8 cellular contexts compared by ENCODE assay signal in genomic region chr16:68085259-68086071, GRCh38. TPM values are rescaled to one million over a fixed set of nuclear protein-coding genes. Genes with fewer than 3 reads are reported as not detected.
DNase-seq lines count a peak whose midpoint lies in the region; ATAC-seq and TF ChIP-seq lines count a peak whose summit lies in the region.

Gene NFATC3 (plus strand): TSS chr16:68085370. CDS start chr16:68085682, 312 bp downstream.

- peaks cover 23% of the 10 kb centered on the region; the same call in 1 of the 2 replicates for H4K20me1 ChIP-seq in SU-DHL-6 (ENCODE audit: low read depth, low read length)

- H3K4me2 ChIP-seq in SU-DHL-6 (ENCODE audit: low read depth, low read length, poor library complexity, severe bottlenecking): peak within 1 kb of the TSS; percentile 96

- peak within 1 kb of the TSS; percentile 94 for H3K9ac ChIP-seq in SU-DHL-6 (ENCODE audit: low read length)

- no peaks in the 10 kb centered on the region for H3K27me3 ChIP-seq in SU-DHL-6 (ENCODE audit: low read length)
- no peaks in the 10 kb centered on the region for H3K27me3 ChIP-seq in tibial nerve

- peak within 1 kb of the TSS; percentile 99 for H2AFZ ChIP-seq in SU-DHL-6 (ENCODE audit: low read depth, low read length, severe bottlenecking)

- H3K4me3 ChIP-seq in SU-DHL-6 (ENCODE audit: insufficient read depth, low read length, poor library complexity, severe bottlenecking) (peak within 1 kb of the TSS; percentile 83), tibial nerve (peak within 1 kb of the TSS; percentile 76 to 97 (median 92))

- intact Hi-C loops in Right ventricle myocardium superior (cut with DNase I): loop anchor here (5.0 kb wide), 1 partner anchor 142 kb away; no protein-coding TSS in a partner anchor

- peaks cover 28% of the 10 kb centered on the region for H3F3A ChIP-seq in SU-DHL-6 (ENCODE audit: insufficient read depth)

- TF ChIP-seq EP300 in tibial nerve (IDR thresholded peaks at IDR 0.05): no peak

- TF ChIP-seq CTCF in SU-DHL-6 (IDR thresholded peaks at IDR 0.05; ENCODE audit: insufficient read depth, low read length, poor library complexity, severe bottlenecking): no peak
- peak in 1 of 5 experiments; percentile 30 for TF ChIP-seq CTCF in tibial nerve (IDR thresholded peaks at IDR 0.05)

- peak; percentile 46 to 66 for TF ChIP-seq POLR2A in tibial nerve (IDR thresholded peaks at IDR 0.05)

- peak within 1 kb of the TSS; percentile 93 for H3K27ac ChIP-seq in SU-DHL-6 (ENCODE audit: low read depth, low read length)
- peak within 1 kb of the TSS; percentile 98 to 100 (median 99) for H3K27ac ChIP-seq in tibial nerve

- H3K9me3 ChIP-seq in SU-DHL-6 (ENCODE audit: insufficient read depth, low read length): no peaks in the 10 kb centered on the region
- no peaks in the 10 kb centered on the region for H3K9me3 ChIP-seq in tibial nerve

- DNase-seq in GM04503 (ENCODE audit: low read depth) (peak; percentile 47), GOT3 (lab: John Stamatoyannopoulos, UW) (peak; percentile 88), LoVo (ENCODE audit: low spot score) (peak; percentile 96), Right ventricle myocardium superior (peak; percentile 100), pons (ENCODE audit: low spot score) (peak; percentile 46), tibial nerve (ENCODE audit: low spot score in 2 of 2) (peak; percentile 94 to 97)
- peak; percentile 97 for DNase-seq in activated naive CD8-positive, alpha-beta T cell treated with anti-CD3 and anti-CD28 coated beads, Interleukin-2, amount 50 U/mL, for 16 hours (ENCODE audit: low read depth, low spot score)

- H3K79me2 ChIP-seq in SU-DHL-6 (ENCODE audit: insufficient read depth, low read length): peaks cover 46% of the 10 kb centered on the region

- ATAC-seq in Right ventricle myocardium superior (ENCODE audit: poor library complexity): peak; percentile 90

- H3K9me2 ChIP-seq in SU-DHL-6 (replicated peaks; ENCODE audit: insufficient read depth, low read length): no peaks in the 10 kb centered on the region

- peaks cover 0 to 79% (median 44%) of the 10 kb centered on the region in 4 donors for H3K4me1 ChIP-seq in tibial nerve

- H3K36me3 ChIP-seq in SU-DHL-6 (ENCODE audit: low read length) (no peaks in the 10 kb centered on the region), tibial nerve (no peaks in the 10 kb centered on the region)

- 0% methylated on average over 35 to 48 of the region's 104 CpGs for WGBS in tibial nerve, 2 donors

RNA-seq across cellular contexts. Expression of gene NFATC3, which starts in this region (rescaled TPM):
- 24.4 TPM for total RNA-seq in Right ventricle myocardium superior
- total RNA-seq in tibial nerve: 100 to 1,000 TPM in 2 of 4 donors, 10 to 100 TPM in 2; 81.4 to 105 (median 97.1) TPM

Comparison
In these comparisons a context has a peak if more than half of its experiments do, and no peak if none do; other contexts are left out.
1. Peak in every context shown above with its lines: DNase-seq, ATAC-seq, H3K4me3 ChIP-seq and H3K27ac ChIP-seq.
2. DNase-seq: peak in every context shown above with its lines; median percentile 100 in Right ventricle myocardium superior; 97 in activated naive CD8-positive, alpha-beta T cell treated with anti-CD3 and anti-CD28 coated beads, Interleukin-2, amount 50 U/mL, for 16 hours; 96 in LoVo; 96 in tibial nerve; 88 in GOT3; 47 in GM04503; 46 in pons.